Comparison of ENCODE assay signal across 1 cellular context in the genomic region with DNA sequence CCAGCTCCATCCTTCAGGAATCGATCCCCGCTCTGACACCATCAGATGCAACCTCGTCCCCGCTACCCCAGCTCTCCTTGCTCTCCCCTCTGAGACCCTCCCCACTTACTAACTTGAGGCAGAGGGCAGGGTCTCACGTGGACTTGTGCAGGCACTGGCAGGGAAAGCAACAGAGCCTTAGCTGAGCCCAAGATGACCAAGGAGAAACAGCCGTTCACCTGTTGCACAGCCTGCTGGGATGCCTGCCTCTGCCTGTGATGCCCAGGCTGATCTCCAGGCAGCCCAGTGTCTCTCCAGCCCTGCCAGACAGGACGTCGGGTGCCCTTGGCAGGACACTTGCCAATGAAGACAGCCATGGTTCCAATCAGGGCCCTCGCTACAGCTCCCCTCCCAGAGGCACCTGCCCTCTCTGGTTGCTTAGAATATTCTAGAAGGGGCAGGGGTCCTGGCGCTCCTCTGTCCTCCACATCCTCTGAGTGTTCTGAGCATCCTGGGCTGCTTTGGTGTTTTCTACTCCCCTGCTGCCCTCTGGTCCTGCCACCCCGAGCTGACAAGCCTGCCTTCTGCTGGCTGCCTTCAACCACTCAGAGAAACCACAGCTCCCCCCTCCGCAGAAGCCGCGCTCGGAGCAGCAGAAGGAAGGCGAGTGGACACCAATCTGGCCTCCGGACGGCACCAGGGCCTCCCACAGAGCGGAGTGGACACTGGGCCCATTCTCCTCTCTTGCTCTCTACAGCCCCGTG.
TF ChIP-seq lines count a peak whose summit lies in the region.

No MANE protein-coding gene starts in this region.

TF ChIP-seq in H1, 55 proteins besides CTCF, POLR2A, EP300 and RAD21:
- TF ChIP-seq CREB1 (IDR thresholded peaks at IDR 0.05) (no peak), CBX8 (IDR thresholded peaks at IDR 0.05; ENCODE audit: borderline replicate concordance, low read depth, low read length) (no peak), TBP (IDR thresholded peaks at IDR 0.05; ENCODE audit: low read depth, low read length) (no peak)
TF ChIP-seq in H1: peak in this region for 0.
